In the genomic region with DNA sequence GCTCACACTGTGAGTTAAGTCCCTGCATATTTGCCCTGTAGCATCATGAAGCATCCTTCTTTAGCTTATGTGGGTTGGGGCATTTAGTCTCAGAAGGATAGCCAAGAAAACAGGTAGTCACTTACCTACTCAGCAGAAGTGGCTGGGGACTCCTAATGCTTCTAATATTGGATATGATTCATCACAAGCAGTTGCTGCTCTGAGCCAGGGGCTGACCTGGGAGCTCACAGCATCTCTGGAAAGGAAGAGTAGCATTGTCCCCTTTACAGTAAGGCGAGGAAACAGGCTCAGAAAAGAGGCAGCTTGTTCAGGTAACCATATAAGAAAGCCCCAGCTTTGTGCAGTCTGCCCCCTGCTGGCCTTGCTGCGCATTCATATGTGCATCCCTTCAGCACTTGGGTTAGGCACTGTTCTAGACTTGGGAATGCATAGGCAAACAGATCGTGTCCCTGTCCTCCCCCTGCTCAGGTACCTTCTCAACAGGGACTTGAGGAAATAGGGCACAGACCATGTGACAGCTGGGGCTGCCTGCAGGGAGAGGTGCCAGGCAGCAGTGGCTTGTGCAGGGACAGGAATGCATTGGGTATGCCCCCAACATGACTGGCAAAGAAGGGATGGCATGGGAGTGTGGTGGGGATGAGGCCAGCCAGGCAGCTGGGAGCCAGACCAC, we compare ENCODE assay signal across 8 cellular contexts. TPM values are rescaled to one million over a fixed set of nuclear protein-coding genes. Genes with fewer than 3 reads are reported as not detected.
DNase-seq lines count a peak whose midpoint lies in the region; ATAC-seq and TF ChIP-seq lines count a peak whose summit lies in the region.

No MANE protein-coding gene starts in this region.

- no peaks in the 10 kb centered on the region for H3K27me3 Mint-ChIP-seq in CD8-positive, alpha-beta T cell (ENCODE audit: low read depth)

- peaks cover 22% of the 10 kb centered on the region for H3K36me3 ChIP-seq in CD8-positive, alpha-beta T cell (ENCODE audit: insufficient read depth, low read length)

- H3K9me3 Mint-ChIP-seq in CD8-positive, alpha-beta T cell: no peaks in the 10 kb centered on the region

- DNase-seq in CD8-positive, alpha-beta T cell: peak; percentile 69 to 89 (median 83)
- DNase-seq in NCI-H1092 treated with DMSO at 0.1 percent for 48 hours (lab: John Stamatoyannopoulos, UW): peak; percentile 26
- DNase-seq in activated CD4-positive, alpha-beta T cell treated with anti-CD3 and anti-CD28 coated beads, Interleukin-2, amount 50 U/mL, for 1 hour: peak; percentile 84
- DNase-seq in coronary artery (ENCODE audit: low spot score): no peak
- DNase-seq in medulla oblongata (ENCODE audit: extremely low spot score): peak; percentile 84
- peak; percentile 50 to 52 for DNase-seq in stimulated activated CD8-positive, alpha-beta memory T cell treated with anti-CD3 and anti-CD28 coated beads, Interleukin-15, amount 100 ng/mL, for 48 hours (ENCODE audit: low read depth in 2 of 2)

- H3K36me3 Mint-ChIP-seq in CD8-positive, alpha-beta T cell: peaks cover 81% of the 10 kb centered on the region

- POLR2A ChIA-PET in CD8-positive, alpha-beta T cell (lab: Charles Lee): interaction anchor here (0.8 to 2.8 kb wide), 6 partner anchors 16 to 200 kb away, joined by 3 to 25 read pairs (median 9); partner anchors contain the start of genes BLOC1S4 and TBC1D14

- peak; percentile 96 for ATAC-seq in CD8-positive, alpha-beta T cell
- peak; percentile 59 for ATAC-seq in GM21360 (IDR thresholded peaks at IDR 0.05; ENCODE audit: unreplicated experiment)
- no peak for ATAC-seq in GM18909 (IDR thresholded peaks at IDR 0.05; ENCODE audit: poor library complexity, unreplicated experiment)

- H3K4me1 Mint-ChIP-seq in CD8-positive, alpha-beta T cell (ENCODE audit: low read depth): peaks cover 3% of the 10 kb centered on the region

- H3K27ac ChIP-seq in CD8-positive, alpha-beta T cell (ENCODE audit: low read depth, low read length): no peak overlapping the region
- H3K27ac ChIP-seq in coronary artery: no peak overlapping the region

- H3K4me1 ChIP-seq in CD8-positive, alpha-beta T cell (ENCODE audit: insufficient read depth, low read length): no peaks in the 10 kb centered on the region

- no peak overlapping the region for H3K4me3 Mint-ChIP-seq in CD8-positive, alpha-beta T cell

- H3K4me3 ChIP-seq in CD8-positive, alpha-beta T cell (ENCODE audit: low read depth, low read length): no peak overlapping the region
- H3K4me3 ChIP-seq in coronary artery: no peak overlapping the region

- H3K27ac Mint-ChIP-seq in CD8-positive, alpha-beta T cell: no peak overlapping the region

- intact Hi-C loops in CD8-positive, alpha-beta T cell (cut with DNase I, micrococcal nuclease): loop anchor here (1.0 to 5.0 kb wide), 5 partner anchors 89 to 622 kb away; partner anchors contain the start of gene KIAA0232 (in 1 of the 2)

- no peaks in the 10 kb centered on the region for H3K9me3 ChIP-seq in CD8-positive, alpha-beta T cell (ENCODE audit: low read length)

- H3K27me3 ChIP-seq in CD8-positive, alpha-beta T cell (ENCODE audit: insufficient read depth, low read length): no peaks in the 10 kb centered on the region

- TF ChIP-seq CTCF in CD8-positive, alpha-beta T cell (IDR thresholded peaks at IDR 0.05): peak; percentile 79
- TF ChIP-seq CTCF in coronary artery (IDR thresholded peaks at IDR 0.05): peak; percentile 52

- CTCF ChIA-PET in CD8-positive, alpha-beta T cell (lab: Charles Lee): interaction anchor here (0.5 to 11.3 kb wide), 80 partner anchors 8 to 542 kb away, joined by 3 to 251 read pairs (median 5); partner anchors contain the start of genes BLOC1S4, GRPEL1, MRFAP1L1 and TADA2B

RNA-seq across cellular contexts. Expression of gene TBC1D14, which starts 35.7 kb away (rescaled TPM):
- total RNA-seq in CD8-positive, alpha-beta T cell: 10 to 100 TPM; 29.2 to 30.9 TPM
